Comparison of ENCODE assay signal across 8 cellular contexts in the genomic region with DNA sequence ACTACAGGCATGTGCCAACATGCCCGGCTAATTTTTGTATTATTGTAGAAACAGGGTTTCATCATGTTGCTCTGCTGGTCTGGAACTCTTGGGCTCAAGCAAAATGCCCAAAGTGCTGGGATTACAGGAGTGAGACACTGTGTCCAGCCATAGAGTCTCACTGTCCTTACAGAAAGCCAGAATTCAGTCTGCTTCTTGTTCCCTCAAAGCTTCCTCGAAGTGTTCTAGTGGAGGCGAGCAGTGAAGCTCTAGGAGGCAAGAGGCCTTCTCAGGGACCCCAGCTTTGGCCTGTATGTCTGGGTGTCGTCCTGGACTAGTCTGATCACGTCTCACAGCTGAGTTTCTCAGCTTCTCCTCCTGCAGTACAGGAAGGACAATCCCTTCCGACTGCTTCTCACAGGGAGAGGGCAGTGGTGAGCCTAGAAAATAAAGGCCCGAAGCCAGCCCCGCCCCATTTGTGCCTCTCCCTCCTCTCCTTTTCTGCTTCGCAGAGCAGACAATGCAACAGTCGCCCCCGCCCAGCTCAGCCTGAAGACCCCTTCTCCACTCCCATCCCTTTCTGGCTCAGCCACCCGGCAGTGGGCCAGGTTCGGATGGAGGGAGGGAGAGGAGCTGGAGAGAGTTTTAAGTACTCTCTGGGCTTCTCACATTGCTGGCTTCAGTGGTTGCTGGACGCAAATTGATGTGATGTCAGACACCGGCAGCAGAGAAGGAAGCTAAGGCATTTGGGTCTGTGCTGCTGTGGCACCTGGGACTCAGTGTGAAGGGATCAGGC. TPM values are rescaled to one million over a fixed set of nuclear protein-coding genes. Genes with fewer than 3 reads are reported as not detected.
DNase-seq lines count a peak whose midpoint lies in the region; ATAC-seq and TF ChIP-seq lines count a peak whose summit lies in the region.

No MANE protein-coding gene starts in this region.

- peak; percentile 83 for ATAC-seq in HG03064 (IDR thresholded peaks at IDR 0.05; ENCODE audit: low read depth, unreplicated experiment)
- peak; percentile 98 for ATAC-seq in left lobe of liver
- ATAC-seq in GM18858 (IDR thresholded peaks at IDR 0.05; ENCODE audit: unreplicated experiment): no peak

- peak; percentile 65 for TF ChIP-seq CTCF in GM12873 (IDR thresholded peaks at IDR 0.05; ENCODE audit: insufficient read depth, low read depth, low read length, missing control alignments)
- no peak for TF ChIP-seq CTCF in coronary artery (IDR thresholded peaks at IDR 0.05)

- peak overlapping the region; percentile 64 to 84 for H3K27ac ChIP-seq in coronary artery

- DNase-seq in NCI-H345 treated with DMSO at 0.1 percent for 48 hours (lab: John Stamatoyannopoulos, UW; ENCODE audit: unreplicated experiment) (peak; percentile 39), coronary artery (ENCODE audit: low spot score) (no peak), left lobe of liver (ENCODE audit: low spot score) (peak; percentile 67)
- DNase-seq in activated CD4-positive, CD25-positive, alpha-beta regulatory T cell (lab: John Stamatoyannopoulos, UW): peak in 3 of 4 experiments; percentile 9 to 29 (median 24)
- peak; percentile 65 to 72 for DNase-seq in stimulated activated CD4-positive, alpha-beta T cell treated with anti-CD3 and anti-CD28 coated beads, Interleukin-2, amount 100 ng/mL, for 24 hours

- H3K4me3 ChIP-seq in coronary artery: peak overlapping the region; percentile 57

RNA-seq across cellular contexts. Expression of a gene that starts 11.1 kb away (rescaled TPM):
- total RNA-seq in left lobe of liver: 35.3 TPM

RNA-seq across cellular contexts. Expression of a gene that starts 19.6 kb away (rescaled TPM):
- total RNA-seq in left lobe of liver: 5.6 TPM

RNA-seq across cellular contexts. Expression of a gene that starts 20.3 kb away (rescaled TPM):
- 69.0 TPM for total RNA-seq in left lobe of liver

RNA-seq across cellular contexts. Expression of a gene that starts 36.7 kb away (rescaled TPM):
- 3.7 TPM for total RNA-seq in left lobe of liver

RNA-seq across cellular contexts. Expression of a gene that starts 40.7 kb away (rescaled TPM):
- total RNA-seq in left lobe of liver: 18.3 TPM
